Comparison of ENCODE assay signal across 15 cellular contexts in genomic region chr14:101000711-101001110, GRCh38.
DNase-seq lines count a peak whose midpoint lies in the region; ATAC-seq and TF ChIP-seq lines count a peak whose summit lies in the region.
"Had no signal": no experiment of that assay in that cellular context is flagged by ENCODE, and none has a peak within 500 bp of the region (broad histone marks: within the 10 kb centered on the region; RNA-seq: fewer than 3 reads in every experiment).

No MANE protein-coding gene starts in this region.

- H3K9me3 ChIP-seq in HCT116 (ENCODE audit: control insufficient read depth in 1 of 2, insufficient read depth in 1 of 2, low read depth in 1 of 2, low read length in 2 of 2) = no peaks in the 10 kb centered on the region
- H3K9me3 ChIP-seq: BLaER1, Caco-2 had no signal

- TF ChIP-seq POLR2A in HCT116 (IDR thresholded peaks at IDR 0.05; ENCODE audit: borderline replicate concordance, extremely low read depth, insufficient read depth, insufficient read length) = no peak

- ATAC-seq in HCT116 (no peak), GM18873 (IDR thresholded peaks at IDR 0.05; ENCODE audit: low FRiP score, unreplicated experiment) (no peak), HG03457 (IDR thresholded peaks at IDR 0.05; ENCODE audit: unreplicated experiment) (no peak)
- ATAC-seq in activated T-cell treated with anti-CD3 and anti-CD28 coated beads, Interleukin-2, amount 50 U/mL, for 72 hours (replicated peaks in 1 of 2) = no peak
- ATAC-seq: HepG2 had no signal

- H3K4me1 Mint-ChIP-seq in activated T-cell treated with anti-CD3 and anti-CD28 coated beads, Interleukin-2, amount 50 U/mL, for 72 hours (ENCODE audit: low read depth) = no peaks in the 10 kb centered on the region
- H3K4me1 Mint-ChIP-seq: CD8-positive, alpha-beta memory T cell had no signal

- TF ChIP-seq CTCF in HCT116 (IDR thresholded peaks at IDR 0.05 in 2 of 3, conservative IDR thresholded peaks at IDR 0.05 in 1 of 3; ENCODE audit: borderline replicate concordance in 1 of 3, insufficient read depth in 1 of 3, low read depth in 2 of 3, low read length in 2 of 3) = no peak

- DNase-seq in Caki2 (ENCODE audit: low read depth) (peak; percentile 61), HCT116 (ENCODE audit: low read depth, low spot score) (no peak), kidney glomerular epithelial cell (lab: John Stamatoyannopoulos, UW) (peak; percentile 37)
- no peak for DNase-seq in activated T-cell treated with anti-CD3 and anti-CD28 coated beads, Interleukin-2, amount 50 U/mL, for 72 hours
- DNase-seq: AML-193; Caco-2; CD8-positive, alpha-beta memory T cell; DMS 273 treated with DMSO at 0.1 percent for 48 hours; GOT3; H9 had no signal

- H4K20me1 ChIP-seq in HCT116 (ENCODE audit: insufficient read depth) = no peaks in the 10 kb centered on the region
- H4K20me1 ChIP-seq: BLaER1 had no signal

- H3K4me2 ChIP-seq in HCT116 (ENCODE audit: low read length) = 0 out of 2 replicates have a peak overlapping the region, but pooled peaks have one; percentile 5
- H3K4me2 ChIP-seq: BLaER1 had no signal

- H3K36me3 Mint-ChIP-seq in activated T-cell treated with anti-CD3 and anti-CD28 coated beads, Interleukin-2, amount 50 U/mL, for 72 hours (ENCODE audit: insufficient read depth in 2 of 2) = no peaks in the 10 kb centered on the region
- H3K36me3 Mint-ChIP-seq: CD8-positive, alpha-beta memory T cell had no signal

- BruUV-seq in HCT116 (replicated peaks; lab: Mats Ljungman, UMichigan) = no TSS peak

- H3K27me3 ChIP-seq in HCT116 (ENCODE audit: insufficient read depth, low read length) = no peaks in the 10 kb centered on the region
- H3K27me3 ChIP-seq: BLaER1 had no signal

- no peaks in the 10 kb centered on the region for H3K9me2 ChIP-seq in HCT116 (ENCODE audit: insufficient read depth)

- peaks cover 3% of the 10 kb centered on the region in 2 donors for H3K9me3 Mint-ChIP-seq in activated T-cell treated with anti-CD3 and anti-CD28 coated beads, Interleukin-2, amount 50 U/mL, for 72 hours
- H3K9me3 Mint-ChIP-seq: CD8-positive, alpha-beta memory T cell had no signal

- H2AFZ ChIP-seq in HCT116 (ENCODE audit: low read depth, low read length, poor library complexity, severe bottlenecking) = no peak overlapping the region

- CTCF ChIA-PET in HCT116 (lab: Charles Lee) = no interaction called here

- no peak overlapping the region for H3K4me3 ChIP-seq in HCT116 (replicated peaks in 1 of 2; ENCODE audit: low read depth in 1 of 2, low read length in 2 of 2)
- H3K4me3 ChIP-seq: BLaER1, GM12878 had no signal

- H3K27me3 Mint-ChIP-seq in activated T-cell treated with anti-CD3 and anti-CD28 coated beads, Interleukin-2, amount 50 U/mL, for 72 hours (ENCODE audit: low read depth) = peaks cover 38% of the 10 kb centered on the region

- H3K4me3 Mint-ChIP-seq in activated T-cell treated with anti-CD3 and anti-CD28 coated beads, Interleukin-2, amount 50 U/mL, for 72 hours = no peak overlapping the region
- H3K4me3 Mint-ChIP-seq: CD8-positive, alpha-beta memory T cell; H9 had no signal

- no peak overlapping the region for H3K27ac Mint-ChIP-seq in activated T-cell treated with anti-CD3 and anti-CD28 coated beads, Interleukin-2, amount 50 U/mL, for 72 hours
- H3K27ac Mint-ChIP-seq: CD8-positive, alpha-beta memory T cell; H9 had no signal

- no peaks in the 10 kb centered on the region for H3K36me3 ChIP-seq in HCT116 (ENCODE audit: control insufficient read depth in 1 of 2, insufficient read depth in 2 of 2, low read length in 2 of 2)
- H3K36me3 ChIP-seq: BLaER1 had no signal

- no peaks in the 10 kb centered on the region for H3K79me2 ChIP-seq in HCT116 (ENCODE audit: insufficient read depth, low read length)

- RAD21 ChIA-PET in HCT116 (lab: Charles Lee; ENCODE audit: low non-redundant PET in 1 of 2, low total read pairs in 2 of 2, uncharacterized antibody in 2 of 2, unreplicated experiment in 2 of 2) = no interaction called here

- H3K9ac ChIP-seq in HCT116 (ENCODE audit: low read length) = no peak overlapping the region
- H3K9ac ChIP-seq: BLaER1 had no signal

- H3K27ac ChIP-seq in HCT116 (ENCODE audit: low read depth, low read length) = no peak overlapping the region
- H3K27ac ChIP-seq: BLaER1 had no signal

- peaks cover 0 to 16% of the 10 kb centered on the region in 2 experiments; a peak in 2 of 4 replicates for H3K4me1 ChIP-seq in HCT116 (ENCODE audit: control insufficient read depth in 1 of 2, insufficient read depth in 2 of 2, low read length in 2 of 2)
- H3K4me1 ChIP-seq: Caco-2 had no signal

- POLR2A ChIA-PET in HCT116 (lab: Charles Lee) = no interaction called here

- intact Hi-C loops in HCT116 (cut with micrococcal nuclease) = no loop called here

- in situ Hi-C loops in Caki2 (cut with HindIII; ENCODE audit: low pct_unique_long_range_greater_than_20kb, low sequenced_read_pairs) = no loop called here

- TF ChIP-seq RAD21 in HCT116 (IDR thresholded peaks at IDR 0.05; ENCODE audit: low read depth) = no peak

TF ChIP-seq in HCT116, 20 proteins besides CTCF, POLR2A, EP300 and RAD21:
- TF ChIP-seq EZH2 (IDR thresholded peaks at IDR 0.05) = no peak
- 0 out of 2 replicates have a peak, but pooled peaks have one; percentile 3 for TF ChIP-seq SP1 (IDR thresholded peaks at IDR 0.05; ENCODE audit: low read depth)

Comparison
In these comparisons a context has a peak if more than half of its experiments do, and no peak if none do; other contexts are left out.
1. DNase-seq: peak in Caki2 (single experiment) and kidney glomerular epithelial cell (single experiment); none in HCT116 (single experiment) and activated T-cell treated with anti-CD3 and anti-CD28 coated beads, Interleukin-2, amount 50 U/mL, for 72 hours (0 of 2).